ENCODE assay signal across 11 cellular contexts in the genomic region with DNA sequence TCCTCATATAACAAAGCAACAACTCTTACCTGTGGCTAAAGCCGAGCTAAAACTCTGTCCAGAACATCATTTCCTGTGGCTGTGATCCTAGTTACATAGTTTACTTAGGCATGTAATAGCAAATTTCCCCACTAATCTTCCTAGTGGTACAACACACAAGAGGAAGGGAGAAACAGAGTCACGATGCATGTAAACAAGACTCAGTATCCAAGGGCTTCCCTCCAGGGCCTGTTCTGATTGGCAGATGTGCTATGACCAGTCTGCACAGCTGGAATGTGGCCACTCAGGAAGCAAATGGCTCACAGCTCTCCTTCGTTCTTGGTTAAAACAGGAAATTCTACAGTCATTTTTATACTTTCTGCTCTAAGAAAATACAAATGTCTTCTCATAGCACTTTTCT. TPM values are rescaled to one million over a fixed set of nuclear protein-coding genes. Genes with fewer than 3 reads are reported as not detected.
DNase-seq lines count a peak whose midpoint lies in the region; ATAC-seq and TF ChIP-seq lines count a peak whose summit lies in the region.
"Had no signal": no experiment of that assay in that cellular context is flagged by ENCODE, and none has a peak within 500 bp of the region (broad histone marks: within the 10 kb centered on the region; RNA-seq: fewer than 3 reads in every experiment).

No MANE protein-coding gene starts in this region.

- peaks cover 17 to 68% (median 27%) of the 10 kb centered on the region in 5 donors for H3K27me3 Mint-ChIP-seq in naive thymus-derived CD8-positive, alpha-beta T cell

- in situ Hi-C loops in astrocyte of the spinal cord (cut with HindIII; ENCODE audit: low sequenced_read_pairs): no loop called here

- peak overlapping the region; percentile 33 for H3K4me3 ChIP-seq in astrocyte of the spinal cord (ENCODE audit: low read depth, low read length)
- H3K4me3 ChIP-seq in hepatocyte: no peak overlapping the region
- peak overlapping the region; percentile 48 for H3K4me3 ChIP-seq in rectal smooth muscle tissue (ENCODE audit: low read length)
- H3K4me3 ChIP-seq: cardiac muscle cell, PC-9 had no signal

- H3K4me1 Mint-ChIP-seq in naive thymus-derived CD8-positive, alpha-beta T cell: peaks cover 0 to 2% (median 0%) of the 10 kb centered on the region in 4 donors

- H3K9me2 ChIP-seq in hepatocyte (replicated peaks; ENCODE audit: insufficient read depth): no peaks in the 10 kb centered on the region

- peaks cover 0 to 3% (median 0%) of the 10 kb centered on the region in 9 donors for H3K9me3 Mint-ChIP-seq in naive thymus-derived CD8-positive, alpha-beta T cell

- no peaks in the 10 kb centered on the region for H4K20me1 ChIP-seq in hepatocyte (ENCODE audit: insufficient read depth, poor library complexity, severe bottlenecking)

- H3K27ac Mint-ChIP-seq in naive thymus-derived CD8-positive, alpha-beta T cell: no peak overlapping the region

- TF ChIP-seq CTCF in astrocyte of the spinal cord (IDR thresholded peaks at IDR 0.05; ENCODE audit: low read depth, low read length) (no peak), hepatocyte (IDR thresholded peaks at IDR 0.05; ENCODE audit: poor library complexity) (no peak)

- peaks cover 18% of the 10 kb centered on the region for H3K79me2 ChIP-seq in hepatocyte

- H3K4me1 ChIP-seq in hepatocyte (ENCODE audit: insufficient read depth) (peaks cover 9% of the 10 kb centered on the region), rectal smooth muscle tissue (ENCODE audit: control insufficient read depth, insufficient read depth, low read length) (peaks cover 13% of the 10 kb centered on the region)

- H3K36me3 Mint-ChIP-seq in naive thymus-derived CD8-positive, alpha-beta T cell: no peaks in the 10 kb centered on the region

- no peak for ATAC-seq in naive thymus-derived CD8-positive, alpha-beta T cell
- ATAC-seq in GM21526 (IDR thresholded peaks at IDR 0.05; ENCODE audit: low FRiP score, unreplicated experiment): no peak

- peak overlapping the region; percentile 56 for H3K4me2 ChIP-seq in hepatocyte
- H3K4me2 ChIP-seq: PC-9 had no signal

- peak overlapping the region; percentile 81 for H3K27ac ChIP-seq in hepatocyte
- H3K27ac ChIP-seq in rectal smooth muscle tissue (ENCODE audit: low read depth, low read length): peak overlapping the region; percentile 73
- H3K27ac ChIP-seq: cardiac muscle cell, PC-9 had no signal

- H2AFZ ChIP-seq in hepatocyte: no peak overlapping the region
- H2AFZ ChIP-seq: PC-9 had no signal

- DNase-seq in GM03348 (ENCODE audit: low spot score) (peak; percentile 81), astrocyte of the spinal cord (ENCODE audit: low read depth, low spot score) (peak; percentile 86), hepatocyte (ENCODE audit: low spot score) (peak; percentile 51), activated gamma-delta T cell treated with Interleukin-2 at 50 U/mL for 16 hours (no peak)
- no peak for DNase-seq in activated CD4-positive, alpha-beta T cell treated with anti-CD3 and anti-CD28 coated beads, Interleukin-2, amount 50 U/mL, for 1 hour
- DNase-seq in naive thymus-derived CD8-positive, alpha-beta T cell: no peak
- DNase-seq: DND-41 had no signal

- H3K27me3 ChIP-seq in hepatocyte (no peaks in the 10 kb centered on the region), rectal smooth muscle tissue (ENCODE audit: control insufficient read depth, insufficient read depth, low read length) (no peaks in the 10 kb centered on the region)
- H3K27me3 ChIP-seq: cardiac muscle cell had no signal

- no peak overlapping the region for H3K9ac ChIP-seq in rectal smooth muscle tissue (ENCODE audit: low read length)

- H3K9me3 ChIP-seq in hepatocyte (ENCODE audit: low read depth): no peaks in the 10 kb centered on the region

- no peak overlapping the region for H3K4me3 Mint-ChIP-seq in naive thymus-derived CD8-positive, alpha-beta T cell

- WGBS in hepatocyte (ENCODE audit: low lambda C conversion rate, missing lambda C conversion rate): 37% methylated on average over 3 of the region's 3 CpGs

- POLR2A ChIA-PET in naive thymus-derived CD8-positive, alpha-beta T cell (lab: Charles Lee): no interaction called here

- H3K36me3 ChIP-seq in hepatocyte (replicated peaks; ENCODE audit: insufficient read depth, low read depth): no peaks in the 10 kb centered on the region
- no peaks in the 10 kb centered on the region for H3K36me3 ChIP-seq in rectal smooth muscle tissue (ENCODE audit: control insufficient read depth, insufficient read depth, low read length)
- H3K36me3 ChIP-seq: cardiac muscle cell had no signal

RNA-seq across cellular contexts. Expression of gene PRSS48, which starts 49.2 kb away (rescaled TPM):
- total RNA-seq in hepatocyte: not detected in 2 replicates
- 0.43 and 0.79 TPM in 2 replicates for polyA plus RNA-seq in hepatocyte
- not detected for total RNA-seq in naive thymus-derived CD8-positive, alpha-beta T cell
- polyA plus RNA-seq in naive thymus-derived CD8-positive, alpha-beta T cell: not detected
- total RNA-seq: cardiac muscle cell, PC-9 had no signal
- polyA plus RNA-seq: cardiac muscle cell had no signal

Comparison
In these comparisons a context has a peak if more than half of its experiments do, and no peak if none do; other contexts are left out.
1. DNase-seq: peak in GM03348 (single experiment), astrocyte of the spinal cord (single experiment) and hepatocyte (single experiment); none in activated CD4-positive, alpha-beta T cell treated with anti-CD3 and anti-CD28 coated beads, Interleukin-2, amount 50 U/mL, for 1 hour (single experiment), naive thymus-derived CD8-positive, alpha-beta T cell (0 of 10) and activated gamma-delta T cell treated with Interleukin-2 at 50 U/mL for 16 hours (single experiment).